ENCODE assay signal across 1 cellular context in genomic region chr3:177563792-177564191, GRCh38.
TF ChIP-seq lines count a peak whose summit lies in the region.

No MANE protein-coding gene starts in this region.

TF ChIP-seq in WTC11, 78 proteins besides CTCF, POLR2A, EP300 and RAD21 (continued from another document):
- TF ChIP-seq PRDM15 (CRISPR knock-in tag; IDR thresholded peaks at IDR 0.05) (no peak), ZNF425 (CRISPR knock-in tag; conservative IDR thresholded peaks at IDR 0.05) (no peak), E2F4 (CRISPR knock-in tag; IDR thresholded peaks at IDR 0.05; ENCODE audit: borderline replicate concordance, low read depth) (no peak), IRF2 (CRISPR knock-in tag; IDR thresholded peaks at IDR 0.05; ENCODE audit: borderline replicate concordance, low read depth) (no peak), HMGA2 (CRISPR knock-in tag; IDR thresholded peaks at IDR 0.05) (no peak), AFF4 (CRISPR knock-in tag; IDR thresholded peaks at IDR 0.05; ENCODE audit: borderline replicate concordance) (no peak)
